Comparison of ENCODE assay signal across 10 cellular contexts in genomic region chr3:152198655-152199054, GRCh38.
DNase-seq lines count a peak whose midpoint lies in the region; ATAC-seq, FAIRE-seq and TF ChIP-seq lines count a peak whose summit lies in the region.
"Had no signal": no experiment of that assay in that cellular context is flagged by ENCODE, and none has a peak within 500 bp of the region (broad histone marks: within the 10 kb centered on the region; RNA-seq: fewer than 3 reads in every experiment).

No MANE protein-coding gene starts in this region.

- no peak for ATAC-seq in CD4-positive, alpha-beta T cell (ENCODE audit: poor library complexity)
- ATAC-seq in GM12878 = peak; percentile 33

- intact Hi-C loops in CD4-positive, alpha-beta T cell (cut with DNase I, micrococcal nuclease) = no loop called here
- intact Hi-C loops in GM12878 (cut with micrococcal nuclease; ENCODE audit: unreplicated experiment) = loop anchor here (2.0 to 5.0 kb wide), 3 partner anchors 46 to 184 kb away; partner anchors contain the start of gene MBNL1
- intact Hi-C loops in PC-9 (cut with micrococcal nuclease; ENCODE audit: unreplicated experiment) = no loop called here

- no peak for FAIRE-seq in GM12878 (lab: Jason Lieb, UNC)

- H3K4me1 ChIP-seq in Loucy (ENCODE audit: insufficient read depth, low read length, poor library complexity, severe bottlenecking) (peaks cover 80% of the 10 kb centered on the region), GM12878 (ENCODE audit: control insufficient read depth, insufficient read depth, low read length) (peaks cover 34% of the 10 kb centered on the region), rectal smooth muscle tissue (ENCODE audit: control insufficient read depth, insufficient read depth, low read length) (peaks cover 50% of the 10 kb centered on the region), PC-9 (replicated peaks; ENCODE audit: insufficient read depth) (no peaks in the 10 kb centered on the region)

- H2AFZ ChIP-seq in Loucy (ENCODE audit: low read length) = peak overlapping the region; percentile 70; the same call in 1 of the 2 replicates
- peak overlapping the region; percentile 77; the same call in 1 of the 2 replicates for H2AFZ ChIP-seq in GM12878 (ENCODE audit: control insufficient read depth, low read depth, low read length)
- no peak overlapping the region for H2AFZ ChIP-seq in PC-9

- H3K36me3 ChIP-seq in Loucy (ENCODE audit: insufficient read depth, low read length) = no peaks in the 10 kb centered on the region
- no peaks in the 10 kb centered on the region for H3K36me3 ChIP-seq in GM12878 (ENCODE audit: control insufficient read depth in 2 of 2, insufficient read depth in 2 of 2, low read length in 1 of 2)
- no peaks in the 10 kb centered on the region for H3K36me3 ChIP-seq in rectal smooth muscle tissue (ENCODE audit: control insufficient read depth, insufficient read depth, low read length)
- no peaks in the 10 kb centered on the region for H3K36me3 ChIP-seq in PC-9 (ENCODE audit: low read depth)

- no peaks in the 10 kb centered on the region for H3K9me2 ChIP-seq in Loucy (replicated peaks; ENCODE audit: low read depth, low read length)
- H3K9me2 ChIP-seq in PC-9 (ENCODE audit: insufficient read depth) = no peaks in the 10 kb centered on the region

- TF ChIP-seq POLR2A in GM12878 (IDR thresholded peaks at IDR 0.05; ENCODE audit: low read depth, low read length) = no peak

- peaks cover 6% of the 10 kb centered on the region for H3K36me3 Mint-ChIP-seq in CD4-positive, alpha-beta T cell (ENCODE audit: low read depth)

- H4K20me1 ChIP-seq in Loucy (ENCODE audit: insufficient read depth, low read length, poor library complexity, severe bottlenecking) (no peaks in the 10 kb centered on the region), GM12878 (ENCODE audit: control insufficient read depth, insufficient read depth) (no peaks in the 10 kb centered on the region), PC-9 (ENCODE audit: insufficient read depth) (no peaks in the 10 kb centered on the region)

- RAD21 ChIA-PET in GM12878 (lab: Charles Lee; ENCODE audit: unreplicated experiment) = interaction anchor here (1.0 to 4.6 kb wide), 16 partner anchors 15 to 398 kb away, joined by 3 to 69 read pairs (median 6); partner anchors contain the start of gene MBNL1

- H3F3A ChIP-seq in Loucy (ENCODE audit: low read depth) (0 out of 2 replicates have a peak, but pooled peaks cover 10% of the 10 kb centered on the region), PC-9 (ENCODE audit: insufficient read depth, low read depth) (no peaks in the 10 kb centered on the region)

- no peak for TF ChIP-seq RAD21 in GM12878 (IDR thresholded peaks at IDR 0.05; ENCODE audit: insufficient read depth, low read depth, low read length)

- in situ Hi-C loops in GM12878 (cut with MboI) = no loop called here

- peak overlapping the region; percentile 96 for H3K27ac Mint-ChIP-seq in CD4-positive, alpha-beta T cell

- BruUV-seq in GM12878 (replicated peaks; lab: Mats Ljungman, UMichigan) (no TSS peak), PC-9 (replicated peaks; lab: Mats Ljungman, UMichigan) (no TSS peak)

- H3K4me2 ChIP-seq in Loucy (ENCODE audit: low read depth, low read length, poor library complexity, severe bottlenecking) (peak overlapping the region; percentile 78), GM12878 (ENCODE audit: control insufficient read depth, insufficient read depth) (peak overlapping the region; percentile 98), PC-9 (no peak overlapping the region)

- H3K27ac ChIP-seq in CD4-positive, alpha-beta T cell (ENCODE audit: low read depth, low read length) = peak overlapping the region; percentile 62
- H3K27ac ChIP-seq in GM12878 (ENCODE audit: control insufficient read depth, insufficient read depth) = peak overlapping the region; percentile 85
- peak overlapping the region; percentile 89 for H3K27ac ChIP-seq in rectal smooth muscle tissue (ENCODE audit: low read depth, low read length)
- H3K27ac ChIP-seq in PC-9 = no peak overlapping the region

- no peak for TF ChIP-seq CTCF in CD4-positive, alpha-beta T cell (IDR thresholded peaks at IDR 0.05)
- TF ChIP-seq CTCF in Loucy (conservative IDR thresholded peaks at IDR 0.05; ENCODE audit: low read length) (no peak), GM12878 (IDR thresholded peaks at IDR 0.05 in 2 of 3, conservative IDR thresholded peaks at IDR 0.05 in 1 of 3; ENCODE audit: control insufficient read depth in 2 of 3, extremely low read depth in 1 of 3, insufficient read depth in 1 of 3, low read depth in 3 of 3, low read length in 3 of 3) (no peak), PC-9 (conservative IDR thresholded peaks at IDR 0.05) (no peak)

- SMC1A ChIA-PET in GM12878 (lab: Charles Lee; ENCODE audit: uncharacterized antibody, unreplicated experiment) = interaction anchor here (0.7 to 4.8 kb wide), 26 partner anchors 8 to 249 kb away, joined by 3 to 74 read pairs (median 5); no protein-coding TSS in a partner anchor

- 0% methylated on average over 1 of the region's 1 CpG for WGBS in GM12878 (ENCODE audit: insufficient coverage, insufficient replicate concordance, low lambda C conversion rate, missing lambda C conversion rate)

- H3K27me3 ChIP-seq in CD4-positive, alpha-beta T cell (ENCODE audit: control insufficient read depth, insufficient read depth, low read length) = no peaks in the 10 kb centered on the region
- H3K27me3 ChIP-seq in Loucy (ENCODE audit: insufficient read depth, low read length, poor library complexity, severe bottlenecking) (no peaks in the 10 kb centered on the region), GM12878 (replicated peaks in 1 of 2; ENCODE audit: control insufficient read depth in 2 of 2, insufficient read depth in 2 of 2, low read length in 1 of 2) (no peaks in the 10 kb centered on the region), rectal smooth muscle tissue (ENCODE audit: control insufficient read depth, insufficient read depth, low read length) (no peaks in the 10 kb centered on the region), PC-9 (ENCODE audit: insufficient read depth, low read depth) (no peaks in the 10 kb centered on the region)

- H3K9me3 ChIP-seq in CD4-positive, alpha-beta T cell (ENCODE audit: control insufficient read depth, low read length) = no peaks in the 10 kb centered on the region
- H3K9me3 ChIP-seq in Loucy (ENCODE audit: insufficient read depth, low read depth, low read length) (no peaks in the 10 kb centered on the region), GM12878 (replicated peaks; ENCODE audit: control insufficient read depth, insufficient read depth, low read length) (no peaks in the 10 kb centered on the region), PC-9 (ENCODE audit: insufficient read depth, low read depth) (no peaks in the 10 kb centered on the region)
- H3K9me3 ChIP-seq: Caco-2 had no signal

- H3K4me3 Mint-ChIP-seq in CD4-positive, alpha-beta T cell = peak overlapping the region; percentile 80

- no peaks in the 10 kb centered on the region for H3K9me3 Mint-ChIP-seq in CD4-positive, alpha-beta T cell

- H3K4me3 ChIP-seq in Loucy (ENCODE audit: low read length, poor library complexity, severe bottlenecking) (no peak overlapping the region), GM12878 (peak overlapping the region; percentile 26), rectal smooth muscle tissue (ENCODE audit: low read length) (no peak overlapping the region), PC-9 (no peak overlapping the region)

- H3K79me2 ChIP-seq in Loucy (ENCODE audit: insufficient read depth, low read length) (no peaks in the 10 kb centered on the region), GM12878 (ENCODE audit: control insufficient read depth, insufficient read depth, low read length) (peaks cover 16% of the 10 kb centered on the region), PC-9 (ENCODE audit: low read depth) (no peaks in the 10 kb centered on the region)

- POLR2A ChIA-PET in CD4-positive, alpha-beta T cell (lab: Charles Lee) = interaction anchor here (1.2 to 12.8 kb wide), 14 partner anchors 10 to 86 kb away, joined by 3 to 185 read pairs (median 10); partner anchors contain the start of gene MBNL1
- POLR2A ChIA-PET in GM12878 (lab: Charles Lee) (interaction anchor here (1.2 to 2.1 kb wide), 4 partner anchors 44 to 104 kb away, joined by 4 to 9 read pairs (median 5); partner anchors contain the start of gene MBNL1), PC-9 (lab: Charles Lee; ENCODE audit: unreplicated experiment) (no interaction called here)

- CTCF ChIA-PET in CD4-positive, alpha-beta T cell (lab: Charles Lee) = interaction anchor here (0.8 to 3.0 kb wide), 5 partner anchors 15 to 71 kb away, joined by 3 to 9 read pairs (median 3); no protein-coding TSS in a partner anchor
- CTCF ChIA-PET in GM12878 (lab: Yijun Ruan, JAX) = interaction anchor here (0.7 to 3.4 kb wide), 9 partner anchors 9 to 245 kb away, joined by 3 to 14 read pairs (median 5); no protein-coding TSS in a partner anchor
- CTCF ChIA-PET in PC-9 (lab: Charles Lee) = no interaction called here

- H3K9ac ChIP-seq in Loucy (ENCODE audit: low read depth, low read length, poor library complexity, severe bottlenecking) (peak overlapping the region; percentile 66), GM12878 (ENCODE audit: control insufficient read depth, insufficient read depth, low read length) (peak overlapping the region; percentile 61), rectal smooth muscle tissue (ENCODE audit: low read length) (no peak overlapping the region)

- no peak for TF ChIP-seq EP300 in GM12878 (IDR thresholded peaks at IDR 0.05; ENCODE audit: borderline replicate concordance in 1 of 2, control insufficient read depth in 1 of 2, low read depth in 2 of 2, low read length in 2 of 2)

- peaks cover 89% of the 10 kb centered on the region for H3K4me1 Mint-ChIP-seq in CD4-positive, alpha-beta T cell (ENCODE audit: low read depth)

- no peaks in the 10 kb centered on the region for H3K27me3 Mint-ChIP-seq in CD4-positive, alpha-beta T cell

- no peak for DNase-seq in CD4-positive, alpha-beta T cell
- DNase-seq in GM12878 (ENCODE audit: low read depth, low spot score) (no peak), globus pallidus (ENCODE audit: low spot score) (no peak), NCI-H2227 treated with DMSO at 0.1 percent for 48 hours (lab: John Stamatoyannopoulos, UW) (no peak), PC-9 (no peak), kidney tubule cell (ENCODE audit: low spot score) (no peak)
- DNase-seq: Caco-2; effector CD4-positive, alpha-beta T cell had no signal

TF ChIP-seq in GM12878, 131 proteins besides CTCF, POLR2A, EP300 and RAD21:
- TF ChIP-seq TAF1 (IDR thresholded peaks at IDR 0.05; ENCODE audit: borderline replicate concordance, low read depth, low read length) (no peak), ATF7 (IDR thresholded peaks at IDR 0.05; ENCODE audit: low read depth) (no peak), LARP7 (IDR thresholded peaks at IDR 0.05) (no peak), CEBPB (IDR thresholded peaks at IDR 0.05; ENCODE audit: borderline replicate concordance in 1 of 2, low read depth in 2 of 2, low read length in 2 of 2) (no peak), SIN3A (IDR thresholded peaks at IDR 0.05; ENCODE audit: low read depth, low read length) (no peak), RBBP5 (conservative IDR thresholded peaks at IDR 0.05) (no peak), PML (IDR thresholded peaks at IDR 0.05; ENCODE audit: low read length) (no peak), TBL1XR1 (IDR thresholded peaks at IDR 0.05; ENCODE audit: low read depth, low read length) (no peak), ZNF274 (IDR thresholded peaks at IDR 0.05; ENCODE audit: insufficient read depth, insufficient read length) (no peak), HCFC1 (IDR thresholded peaks at IDR 0.05; ENCODE audit: low read length) (no peak)
